1 cellular context compared by ENCODE assay signal in the genomic region with DNA sequence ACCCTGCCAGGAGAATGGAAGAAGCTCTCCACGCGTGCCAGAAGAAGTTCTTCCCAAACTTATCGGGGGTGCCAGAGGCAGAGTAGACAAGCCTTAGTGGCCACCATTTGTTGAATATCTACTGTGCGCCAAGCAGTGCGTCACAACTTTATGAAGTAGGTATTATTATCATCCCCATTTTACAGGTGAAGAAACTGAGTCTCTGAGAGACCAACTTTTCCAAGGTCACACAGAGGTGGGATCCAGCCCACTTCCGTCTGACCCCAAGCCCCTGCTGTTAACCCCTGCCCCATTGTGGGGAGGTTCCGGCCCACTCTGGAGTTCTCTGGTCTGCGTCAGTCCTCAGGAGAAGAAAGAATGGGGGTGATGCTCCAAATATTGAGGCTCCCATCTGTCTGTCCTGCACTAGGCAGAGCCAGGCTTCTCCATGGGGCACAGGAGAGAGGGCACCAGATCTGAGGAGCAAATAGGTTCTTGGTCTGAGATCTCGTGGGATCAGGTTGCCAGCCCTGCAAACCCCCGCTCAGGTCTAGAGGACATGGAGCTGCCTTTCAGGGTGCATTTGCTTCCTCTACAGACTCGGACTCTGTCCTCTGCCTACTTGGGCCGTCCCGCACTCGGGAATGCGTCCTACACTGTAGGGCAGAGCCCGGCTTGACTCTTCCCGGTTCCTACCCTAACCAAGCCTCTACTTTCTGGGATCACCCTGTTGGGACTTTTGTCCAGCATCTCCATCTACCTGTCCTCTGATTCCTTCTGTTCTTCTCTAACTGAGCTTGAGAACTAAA.
TF ChIP-seq lines count a peak whose summit lies in the region.

No MANE protein-coding gene starts in this region.

TF ChIP-seq in GM23338, 12 proteins besides CTCF, POLR2A, EP300 and RAD21:
- no peak for TF ChIP-seq CREB1 (CRISPR knock-in tag; IDR thresholded peaks at IDR 0.05; ENCODE audit: low read depth)
- TF ChIP-seq POLR2AphosphoS5 (IDR thresholded peaks at IDR 0.05; ENCODE audit: low read depth) = no peak
- no peak for TF ChIP-seq ZNF331 (CRISPR knock-in tag; IDR thresholded peaks at IDR 0.05; ENCODE audit: low read depth)
- TF ChIP-seq EZH2 (IDR thresholded peaks at IDR 0.05; ENCODE audit: low read depth, unreplicated experiment) = no peak
- TF ChIP-seq, protein P1, sequence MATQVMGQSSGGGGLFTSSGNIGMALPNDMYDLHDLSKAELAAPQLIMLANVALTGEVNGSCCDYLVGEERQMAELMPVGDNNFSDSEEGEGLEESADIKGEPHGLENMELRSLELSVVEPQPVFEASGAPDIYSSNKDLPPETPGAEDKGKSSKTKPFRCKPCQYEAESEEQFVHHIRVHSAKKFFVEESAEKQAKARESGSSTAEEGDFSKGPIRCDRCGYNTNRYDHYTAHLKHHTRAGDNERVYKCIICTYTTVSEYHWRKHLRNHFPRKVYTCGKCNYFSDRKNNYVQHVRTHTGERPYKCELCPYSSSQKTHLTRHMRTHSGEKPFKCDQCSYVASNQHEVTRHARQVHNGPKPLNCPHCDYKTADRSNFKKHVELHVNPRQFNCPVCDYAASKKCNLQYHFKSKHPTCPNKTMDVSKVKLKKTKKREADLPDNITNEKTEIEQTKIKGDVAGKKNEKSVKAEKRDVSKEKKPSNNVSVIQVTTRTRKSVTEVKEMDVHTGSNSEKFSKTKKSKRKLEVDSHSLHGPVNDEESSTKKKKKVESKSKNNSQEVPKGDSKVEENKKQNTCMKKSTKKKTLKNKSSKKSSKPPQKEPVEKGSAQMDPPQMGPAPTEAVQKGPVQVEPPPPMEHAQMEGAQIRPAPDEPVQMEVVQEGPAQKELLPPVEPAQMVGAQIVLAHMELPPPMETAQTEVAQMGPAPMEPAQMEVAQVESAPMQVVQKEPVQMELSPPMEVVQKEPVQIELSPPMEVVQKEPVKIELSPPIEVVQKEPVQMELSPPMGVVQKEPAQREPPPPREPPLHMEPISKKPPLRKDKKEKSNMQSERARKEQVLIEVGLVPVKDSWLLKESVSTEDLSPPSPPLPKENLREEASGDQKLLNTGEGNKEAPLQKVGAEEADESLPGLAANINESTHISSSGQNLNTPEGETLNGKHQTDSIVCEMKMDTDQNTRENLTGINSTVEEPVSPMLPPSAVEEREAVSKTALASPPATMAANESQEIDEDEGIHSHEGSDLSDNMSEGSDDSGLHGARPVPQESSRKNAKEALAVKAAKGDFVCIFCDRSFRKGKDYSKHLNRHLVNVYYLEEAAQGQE (IDR thresholded peaks at IDR 0.05; ENCODE audit: unreplicated experiment) = no peak
- TF ChIP-seq JUNB (IDR thresholded peaks at IDR 0.05; ENCODE audit: unreplicated experiment) = no peak
- TF ChIP-seq EZH2phosphoT487 (IDR thresholded peaks at IDR 0.05; ENCODE audit: unreplicated experiment) = no peak
- TF ChIP-seq ZNF114 (CRISPR knock-in tag; IDR thresholded peaks at IDR 0.05) = no peak
- TF ChIP-seq, protein P2, sequence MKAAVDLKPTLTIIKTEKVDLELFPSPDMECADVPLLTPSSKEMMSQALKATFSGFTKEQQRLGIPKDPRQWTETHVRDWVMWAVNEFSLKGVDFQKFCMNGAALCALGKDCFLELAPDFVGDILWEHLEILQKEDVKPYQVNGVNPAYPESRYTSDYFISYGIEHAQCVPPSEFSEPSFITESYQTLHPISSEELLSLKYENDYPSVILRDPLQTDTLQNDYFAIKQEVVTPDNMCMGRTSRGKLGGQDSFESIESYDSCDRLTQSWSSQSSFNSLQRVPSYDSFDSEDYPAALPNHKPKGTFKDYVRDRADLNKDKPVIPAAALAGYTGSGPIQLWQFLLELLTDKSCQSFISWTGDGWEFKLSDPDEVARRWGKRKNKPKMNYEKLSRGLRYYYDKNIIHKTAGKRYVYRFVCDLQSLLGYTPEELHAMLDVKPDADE (IDR thresholded peaks at IDR 0.05) = no peak
- TF ChIP-seq STAT1 (IDR thresholded peaks at IDR 0.05; ENCODE audit: unreplicated experiment) = no peak
- TF ChIP-seq NANOG (IDR thresholded peaks at IDR 0.05; ENCODE audit: borderline replicate concordance) = no peak
- TF ChIP-seq, protein P3, sequence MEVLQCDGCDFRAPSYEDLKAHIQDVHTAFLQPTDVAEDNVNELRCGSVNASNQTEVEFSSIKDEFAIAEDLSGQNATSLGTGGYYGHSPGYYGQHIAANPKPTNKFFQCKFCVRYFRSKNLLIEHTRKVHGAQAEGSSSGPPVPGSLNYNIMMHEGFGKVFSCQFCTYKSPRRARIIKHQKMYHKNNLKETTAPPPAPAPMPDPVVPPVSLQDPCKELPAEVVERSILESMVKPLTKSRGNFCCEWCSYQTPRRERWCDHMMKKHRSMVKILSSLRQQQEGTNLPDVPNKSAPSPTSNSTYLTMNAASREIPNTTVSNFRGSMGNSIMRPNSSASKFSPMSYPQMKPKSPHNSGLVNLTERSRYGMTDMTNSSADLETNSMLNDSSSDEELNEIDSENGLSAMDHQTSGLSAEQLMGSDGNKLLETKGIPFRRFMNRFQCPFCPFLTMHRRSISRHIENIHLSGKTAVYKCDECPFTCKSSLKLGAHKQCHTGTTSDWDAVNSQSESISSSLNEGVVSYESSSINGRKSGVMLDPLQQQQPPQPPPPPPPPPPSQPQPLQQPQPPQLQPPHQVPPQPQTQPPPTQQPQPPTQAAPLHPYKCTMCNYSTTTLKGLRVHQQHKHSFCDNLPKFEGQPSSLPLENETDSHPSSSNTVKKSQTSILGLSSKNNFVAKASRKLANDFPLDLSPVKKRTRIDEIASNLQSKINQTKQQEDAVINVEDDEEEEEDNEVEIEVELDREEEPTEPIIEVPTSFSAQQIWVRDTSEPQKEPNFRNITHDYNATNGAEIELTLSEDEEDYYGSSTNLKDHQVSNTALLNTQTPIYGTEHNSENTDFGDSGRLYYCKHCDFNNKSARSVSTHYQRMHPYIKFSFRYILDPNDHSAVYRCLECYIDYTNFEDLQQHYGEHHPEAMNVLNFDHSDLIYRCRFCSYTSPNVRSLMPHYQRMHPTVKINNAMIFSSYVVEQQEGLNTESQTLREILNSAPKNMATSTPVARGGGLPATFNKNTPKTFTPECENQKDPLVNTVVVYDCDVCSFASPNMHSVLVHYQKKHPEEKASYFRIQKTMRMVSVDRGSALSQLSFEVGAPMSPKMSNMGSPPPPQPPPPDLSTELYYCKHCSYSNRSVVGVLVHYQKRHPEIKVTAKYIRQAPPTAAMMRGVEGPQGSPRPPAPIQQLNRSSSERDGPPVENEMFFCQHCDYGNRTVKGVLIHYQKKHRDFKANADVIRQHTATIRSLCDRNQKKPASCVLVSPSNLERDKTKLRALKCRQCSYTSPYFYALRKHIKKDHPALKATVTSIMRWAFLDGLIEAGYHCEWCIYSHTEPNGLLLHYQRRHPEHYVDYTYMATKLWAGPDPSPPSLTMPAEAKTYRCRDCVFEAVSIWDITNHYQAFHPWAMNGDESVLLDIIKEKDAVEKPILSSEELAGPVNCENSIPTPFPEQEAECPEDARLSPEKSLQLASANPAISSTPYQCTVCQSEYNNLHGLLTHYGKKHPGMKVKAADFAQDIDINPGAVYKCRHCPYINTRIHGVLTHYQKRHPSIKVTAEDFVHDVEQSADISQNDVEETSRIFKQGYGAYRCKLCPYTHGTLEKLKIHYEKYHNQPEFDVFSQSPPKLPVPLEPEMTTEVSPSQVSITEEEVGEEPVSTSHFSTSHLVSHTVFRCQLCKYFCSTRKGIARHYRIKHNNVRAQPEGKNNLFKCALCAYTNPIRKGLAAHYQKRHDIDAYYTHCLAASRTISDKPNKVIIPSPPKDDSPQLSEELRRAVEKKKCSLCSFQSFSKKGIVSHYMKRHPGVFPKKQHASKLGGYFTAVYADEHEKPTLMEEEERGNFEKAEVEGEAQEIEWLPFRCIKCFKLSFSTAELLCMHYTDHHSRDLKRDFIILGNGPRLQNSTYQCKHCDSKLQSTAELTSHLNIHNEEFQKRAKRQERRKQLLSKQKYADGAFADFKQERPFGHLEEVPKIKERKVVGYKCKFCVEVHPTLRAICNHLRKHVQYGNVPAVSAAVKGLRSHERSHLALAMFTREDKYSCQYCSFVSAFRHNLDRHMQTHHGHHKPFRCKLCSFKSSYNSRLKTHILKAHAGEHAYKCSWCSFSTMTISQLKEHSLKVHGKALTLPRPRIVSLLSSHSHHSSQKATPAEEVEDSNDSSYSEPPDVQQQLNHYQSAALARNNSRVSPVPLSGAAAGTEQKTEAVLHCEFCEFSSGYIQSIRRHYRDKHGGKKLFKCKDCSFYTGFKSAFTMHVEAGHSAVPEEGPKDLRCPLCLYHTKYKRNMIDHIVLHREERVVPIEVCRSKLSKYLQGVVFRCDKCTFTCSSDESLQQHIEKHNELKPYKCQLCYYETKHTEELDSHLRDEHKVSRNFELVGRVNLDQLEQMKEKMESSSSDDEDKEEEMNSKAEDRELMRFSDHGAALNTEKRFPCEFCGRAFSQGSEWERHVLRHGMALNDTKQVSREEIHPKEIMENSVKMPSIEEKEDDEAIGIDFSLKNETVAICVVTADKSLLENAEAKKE (CRISPR knock-in tag; IDR thresholded peaks at IDR 0.05) = no peak
